Comparison of ENCODE assay signal across 12 cellular contexts in genomic region chr11:7671807-7672206, GRCh38. TPM values are rescaled to one million over a fixed set of nuclear protein-coding genes. Genes with fewer than 3 reads are reported as not detected.
DNase-seq lines count a peak whose midpoint lies in the region; ATAC-seq and TF ChIP-seq lines count a peak whose summit lies in the region.
"Had no signal": no experiment of that assay in that cellular context is flagged by ENCODE, and none has a peak within 500 bp of the region (broad histone marks: within the 10 kb centered on the region; RNA-seq: fewer than 3 reads in every experiment).

No MANE protein-coding gene starts in this region.

- no peak overlapping the region for H3K4me3 ChIP-seq in PC-3 (ENCODE audit: low read length)
- no peak overlapping the region for H3K4me3 ChIP-seq in tibial nerve
- no peak overlapping the region for H3K4me3 ChIP-seq in gastrocnemius medialis
- no peak overlapping the region for H3K4me3 ChIP-seq in naive thymus-derived CD4-positive, alpha-beta T cell (ENCODE audit: low read length)

- H3K27ac ChIP-seq in PC-3 (ENCODE audit: low read length) (peak overlapping the region; percentile 37), tibial nerve (peak overlapping the region; percentile 82 to 96 (median 89)), gastrocnemius medialis (no peak overlapping the region)
- H3K27ac ChIP-seq in naive thymus-derived CD4-positive, alpha-beta T cell (ENCODE audit: low read depth, low read length): no peak overlapping the region

- H4K20me1 ChIP-seq in PC-3 (ENCODE audit: low read length): no peaks in the 10 kb centered on the region

- in situ Hi-C loops in gastrocnemius medialis (cut with MboI; ENCODE audit: low sequenced_read_pairs in 4 of 4): no loop called here

- POLR2A ChIA-PET in PC-3 (lab: Charles Lee; ENCODE audit: unreplicated experiment): no interaction called here
- POLR2A ChIA-PET in naive thymus-derived CD4-positive, alpha-beta T cell (lab: Charles Lee): no interaction called here

- intact Hi-C loops in PC-3 (cut with micrococcal nuclease): no loop called here
- intact Hi-C loops in gastrocnemius medialis (cut with DNase I; ENCODE audit: low total_unique reads): no loop called here
- intact Hi-C loops in naive thymus-derived CD4-positive, alpha-beta T cell (cut with micrococcal nuclease): no loop called here

- no peak for TF ChIP-seq POLR2A in tibial nerve (IDR thresholded peaks at IDR 0.05)
- no peak for TF ChIP-seq POLR2A in gastrocnemius medialis (IDR thresholded peaks at IDR 0.05)

- no peak overlapping the region for H3K27ac Mint-ChIP-seq in activated naive CD4-positive, alpha-beta T cell treated with anti-CD3 and anti-CD28 coated beads, Interleukin-2, amount 50 U/mL, for 72 hours
- H3K27ac Mint-ChIP-seq in naive thymus-derived CD4-positive, alpha-beta T cell: no peak overlapping the region

- TF ChIP-seq CTCF in PC-3 (conservative IDR thresholded peaks at IDR 0.05; ENCODE audit: low read depth, low read length) (no peak), tibial nerve (IDR thresholded peaks at IDR 0.05) (no peak), gastrocnemius medialis (IDR thresholded peaks at IDR 0.05 in 4 of 5, conservative IDR thresholded peaks at IDR 0.05 in 1 of 5) (no peak)

- no peaks in the 10 kb centered on the region for H3K79me2 ChIP-seq in PC-3 (ENCODE audit: low read length)

- H3K4me2 ChIP-seq in PC-3 (ENCODE audit: low read length): no peak overlapping the region

- H3K4me3 Mint-ChIP-seq in naive thymus-derived CD4-positive, alpha-beta T cell: peak overlapping the region in 1 of 10 donors; percentile 85

- ATAC-seq in activated naive CD4-positive, alpha-beta T cell treated with anti-CD3 and anti-CD28 coated beads, Interleukin-2, amount 50 U/mL, for 72 hours: peak; percentile 74 to 82
- peak; percentile 71 for ATAC-seq in HG02642 (IDR thresholded peaks at IDR 0.05; ENCODE audit: poor library complexity, unreplicated experiment)
- ATAC-seq in PC-3: no peak
- no peak for ATAC-seq in gastrocnemius medialis
- no peak for ATAC-seq in naive thymus-derived CD4-positive, alpha-beta T cell

- CTCF ChIA-PET in PC-3 (lab: Charles Lee): no interaction called here
- CTCF ChIA-PET in naive thymus-derived CD4-positive, alpha-beta T cell (lab: Charles Lee): no interaction called here

- H3K27me3 ChIP-seq in PC-3 (ENCODE audit: low read length) (no peaks in the 10 kb centered on the region), tibial nerve (no peaks in the 10 kb centered on the region), gastrocnemius medialis (no peaks in the 10 kb centered on the region)
- peaks cover 4 to 20% of the 10 kb centered on the region in 2 donors for H3K27me3 ChIP-seq in naive thymus-derived CD4-positive, alpha-beta T cell (ENCODE audit: control insufficient read depth in 2 of 2, insufficient read depth in 2 of 2, low read length in 2 of 2)

- no peaks in the 10 kb centered on the region for H3K9me2 ChIP-seq in PC-3 (replicated peaks; ENCODE audit: low read length)

- DNase-seq in activated naive CD4-positive, alpha-beta T cell treated with anti-CD3 and anti-CD28 coated beads, Interleukin-2, amount 50 U/mL, for 72 hours (ENCODE audit: low spot score in 2 of 2): peak in 1 of 2 donors; percentile 44
- DNase-seq in activated naive CD4-positive, alpha-beta T cell treated with Interleukin-2 at 50 U/mL for 16 hours: no peak
- DNase-seq in PC-3: no peak
- DNase-seq in tibial nerve (ENCODE audit: low spot score in 2 of 2): no peak
- DNase-seq in gastrocnemius medialis: no peak
- no peak for DNase-seq in DMS114 treated with DMSO at 0.1 percent for 48 hours (lab: John Stamatoyannopoulos, UW; ENCODE audit: unreplicated experiment)
- no peak for DNase-seq in naive thymus-derived CD4-positive, alpha-beta T cell
- DNase-seq: BE2C, NCI-H1694 treated with DMSO at 0.1 percent for 48 hours, occipital lobe, T-helper 1 cell had no signal

- H3K9me3 ChIP-seq in PC-3 (ENCODE audit: low read length) (no peaks in the 10 kb centered on the region), tibial nerve (no peaks in the 10 kb centered on the region), gastrocnemius medialis (no peaks in the 10 kb centered on the region)
- H3K9me3 ChIP-seq in naive thymus-derived CD4-positive, alpha-beta T cell (ENCODE audit: control insufficient read depth in 2 of 3, low read length in 3 of 3): no peaks in the 10 kb centered on the region
- H3K9me3 ChIP-seq: BE2C had no signal

- peaks cover 36 to 50% (median 41%) of the 10 kb centered on the region in 5 donors for H3K27me3 Mint-ChIP-seq in naive thymus-derived CD4-positive, alpha-beta T cell

- BruUV-seq in PC-3 (replicated peaks; lab: Mats Ljungman, UMichigan): no TSS peak

- no peaks in the 10 kb centered on the region for H3F3A ChIP-seq in PC-3 (ENCODE audit: low read length, unreplicated experiment)

- no peak overlapping the region for H2AFZ ChIP-seq in PC-3 (ENCODE audit: low read length)

- WGBS in tibial nerve, 2 donors: 91 to 92% methylated on average over 3 of the region's 3 CpGs

- TF ChIP-seq EP300 in tibial nerve (IDR thresholded peaks at IDR 0.05): no peak

- peaks cover 0 to 20% (median 9%) of the 10 kb centered on the region in 7 donors for H3K4me1 Mint-ChIP-seq in naive thymus-derived CD4-positive, alpha-beta T cell

- H3K4me1 ChIP-seq in PC-3 (ENCODE audit: insufficient read depth, low read length) (peaks cover 20% of the 10 kb centered on the region), tibial nerve (peaks cover 0 to 74% (median 18%) of the 10 kb centered on the region in 4 donors), gastrocnemius medialis (peaks cover 0 to 19% of the 10 kb centered on the region in 2 donors)
- H3K4me1 ChIP-seq in naive thymus-derived CD4-positive, alpha-beta T cell (ENCODE audit: control insufficient read depth in 2 of 2, insufficient read depth in 2 of 2, low read length in 2 of 2): peaks cover 0 to 5% of the 10 kb centered on the region in 2 donors
- H3K4me1 ChIP-seq: BE2C had no signal

- H3K36me3 ChIP-seq in PC-3 (ENCODE audit: low read depth, low read length) (no peaks in the 10 kb centered on the region), tibial nerve (peaks cover 0 to 13% (median 0%) of the 10 kb centered on the region in 3 donors), gastrocnemius medialis (peaks cover 0 to 10% of the 10 kb centered on the region in 2 donors)
- no peaks in the 10 kb centered on the region for H3K36me3 ChIP-seq in naive thymus-derived CD4-positive, alpha-beta T cell (ENCODE audit: control insufficient read depth in 2 of 3, insufficient read depth in 3 of 3, low read length in 3 of 3)
- H3K36me3 ChIP-seq: BE2C had no signal

- no peak overlapping the region for H3K9ac ChIP-seq in PC-3 (ENCODE audit: low read length)

- peaks cover 0 to 4% of the 10 kb centered on the region in 2 donors for H3K36me3 Mint-ChIP-seq in activated naive CD4-positive, alpha-beta T cell treated with anti-CD3 and anti-CD28 coated beads, Interleukin-2, amount 50 U/mL, for 72 hours
- H3K36me3 Mint-ChIP-seq in naive thymus-derived CD4-positive, alpha-beta T cell: peaks cover 0 to 3% (median 0%) of the 10 kb centered on the region in 5 donors

- H3K9me3 Mint-ChIP-seq in activated naive CD4-positive, alpha-beta T cell treated with anti-CD3 and anti-CD28 coated beads, Interleukin-2, amount 50 U/mL, for 72 hours: no peaks in the 10 kb centered on the region
- peaks cover 0 to 2% (median 0%) of the 10 kb centered on the region in 11 donors for H3K9me3 Mint-ChIP-seq in naive thymus-derived CD4-positive, alpha-beta T cell

RNA-seq across cellular contexts. Expression of gene CYB5R2, which starts 1.5 kb away (rescaled TPM):
- total RNA-seq in activated naive CD4-positive, alpha-beta T cell treated with anti-CD3 and anti-CD28 coated beads, Interleukin-2, amount 50 U/mL, for 72 hours: 10 to 100 TPM in 1 of 2 donors, under 1 TPM in 1; 0.77 to 26.9 TPM
- total RNA-seq in PC-3 (2014; rRNA removed) (2.9 and 5.4 TPM in 2 replicates), tibial nerve (100 to 1,000 TPM in 1 of 4 donors, 10 to 100 TPM in 3; 50.8 to 104 (median 58.2) TPM), gastrocnemius medialis (1 to 10 TPM in 3 of 4 donors, under 1 TPM in 1; 1.00 to 3.9 (median 3.1) TPM)
- 1 to 10 TPM in 1 of 5 experiments, under 1 TPM in 2, not detected in 2; 0.64 to 2.8 (median 0.69) TPM for total RNA-seq in naive thymus-derived CD4-positive, alpha-beta T cell
- under 1 TPM; 0.13 to 0.90 TPM for polyA plus RNA-seq in naive thymus-derived CD4-positive, alpha-beta T cell

RNA-seq across cellular contexts. Expression of gene OVCH2, which starts 34.5 kb away (rescaled TPM):
- not detected for total RNA-seq in activated naive CD4-positive, alpha-beta T cell treated with anti-CD3 and anti-CD28 coated beads, Interleukin-2, amount 50 U/mL, for 72 hours
- total RNA-seq in PC-3 (2014; rRNA removed) (not detected in 2 replicates), tibial nerve (not detected), gastrocnemius medialis (not detected)
- total RNA-seq in naive thymus-derived CD4-positive, alpha-beta T cell: not detected
- not detected for polyA plus RNA-seq in naive thymus-derived CD4-positive, alpha-beta T cell
- total RNA-seq: occipital lobe had no signal

Comparison
In these comparisons a context has a peak if more than half of its experiments do, and no peak if none do; other contexts are left out.
1. ATAC-seq: peak in activated naive CD4-positive, alpha-beta T cell treated with anti-CD3 and anti-CD28 coated beads, Interleukin-2, amount 50 U/mL, for 72 hours (2 of 2) and HG02642 (single experiment); none in PC-3 (single experiment), gastrocnemius medialis (0 of 2) and naive thymus-derived CD4-positive, alpha-beta T cell (single experiment).
2. H3K27ac ChIP-seq: peak in PC-3 (single experiment) and tibial nerve (4 of 4); none in gastrocnemius medialis (0 of 4) and naive thymus-derived CD4-positive, alpha-beta T cell (single experiment).